Comparison of ENCODE assay signal across 28 cellular contexts in genomic region chr12:93968928-93969327, GRCh38.
"Had no signal": no experiment of that assay in that cellular context is flagged by ENCODE, and none has a peak within 500 bp of the region (broad histone marks: within the 10 kb centered on the region; RNA-seq: fewer than 3 reads in every experiment).

No MANE protein-coding gene starts in this region.

- H3K27me3 ChIP-seq: brain microvascular endothelial cell, gastroesophageal sphincter, neural progenitor cell, right atrium auricular region, transverse colon had no signal

- H3K36me3 ChIP-seq: brain microvascular endothelial cell, gastroesophageal sphincter, neural progenitor cell, right atrium auricular region, transverse colon, WERI-Rb-1 had no signal

- H3K4me1 ChIP-seq: gastroesophageal sphincter, parathyroid adenoma, transverse colon had no signal

- H3K9me3 Mint-ChIP-seq: activated CD4-positive, alpha-beta memory T cell treated with anti-CD3 and anti-CD28 coated beads for 36 hours; activated T-helper 1 cell treated with anti-CD3 and anti-CD28 coated beads, Interleukin-12 subunit alpha, Interleukin-12 subunit beta, Interleukin-2, Interleukin-4 antibody, amounts not matched to agents 30 ng/mL and 10 ng/mL and 1 ng/mL, durations not matched to agents 14 hours and 24 hours and 36 hours; memory B cell; T-helper 2 cell treated with Interferon-gamma antibody and Interleukin-4, amounts not matched to agents 5 μg/mL and 100 μg/mL, for 36 hours had no signal

- H3K9ac ChIP-seq: neural progenitor cell, parathyroid adenoma had no signal

- ATAC-seq: gastroesophageal sphincter; left colon; naive thymus-derived CD8-positive, alpha-beta T cell; psoas muscle had no signal

- H3K4me3 ChIP-seq: gastroesophageal sphincter, neural progenitor cell, psoas muscle, right atrium auricular region, transverse colon had no signal

- H3K36me3 Mint-ChIP-seq: activated CD4-positive, alpha-beta memory T cell treated with anti-CD3 and anti-CD28 coated beads for 36 hours; activated naive CD4-positive, alpha-beta T cell treated with anti-CD3 and anti-CD28 coated beads, Interleukin-2, amount 10 ng/mL, durations not matched to agents 7 days and 5 days; activated naive CD8-positive, alpha-beta T cell treated with anti-CD3 and anti-CD28 coated beads, Interleukin-2, amount 10 ng/mL, durations not matched to agents 7 days and 5 days; memory B cell; neural progenitor cell had no signal

- H3K27ac ChIP-seq: brain microvascular endothelial cell, gastroesophageal sphincter, neural progenitor cell, parathyroid adenoma, psoas muscle, right atrium auricular region, transverse colon, WERI-Rb-1 had no signal

- H2AFZ ChIP-seq: neural progenitor cell, parathyroid adenoma had no signal

- H3K27ac Mint-ChIP-seq: activated CD4-positive, alpha-beta memory T cell treated with anti-CD3 and anti-CD28 coated beads for 36 hours; activated CD4-positive, alpha-beta T cell treated with anti-CD3 and anti-CD28 coated beads, Interleukin-2, amount 10 ng/mL, durations not matched to agents 24 days and 14 days; activated naive CD8-positive, alpha-beta T cell treated with anti-CD3 and anti-CD28 coated beads, Interleukin-2, amount 10 ng/mL, durations not matched to agents 7 days and 5 days; activated T-helper 1 cell treated with anti-CD3 and anti-CD28 coated beads, Interleukin-12 subunit alpha, Interleukin-12 subunit beta, Interleukin-2, Interleukin-4 antibody, amounts not matched to agents 30 ng/mL and 10 ng/mL and 1 ng/mL, durations not matched to agents 14 hours and 24 hours and 36 hours; memory B cell; neural progenitor cell; T-helper 2 cell treated with Interferon-gamma antibody and Interleukin-4, amounts not matched to agents 5 μg/mL and 100 μg/mL, for 36 hours had no signal

- DNase-seq: activated CD4-positive, alpha-beta memory T cell treated with anti-CD3 and anti-CD28 coated beads for 36 hours; activated CD4-positive, alpha-beta T cell treated with anti-CD3 and anti-CD28 coated beads, Interleukin-2, amount 10 ng/mL, durations not matched to agents 24 days and 14 days; activated CD4-positive, CD25-positive, alpha-beta regulatory T cell treated with anti-CD3 and anti-CD28 coated beads, Interleukin-2, amount 50 U/mL, for 72 hours; activated CD8-positive, alpha-beta memory T cell treated with anti-CD3 and anti-CD28 coated beads, Interleukin-2, amount 50 U/mL, for 4 hours; activated effector memory CD4-positive, alpha-beta T cell treated with anti-CD3 and anti-CD28 coated beads, Interleukin-2, amount 50 U/mL, for 16 hours; activated naive CD4-positive, alpha-beta T cell treated with anti-CD3 and anti-CD28 coated beads, Interleukin-2, amount 10 ng/mL, durations not matched to agents 7 days and 5 days; activated naive CD8-positive, alpha-beta T cell treated with anti-CD3 and anti-CD28 coated beads, Interleukin-2, amount 10 ng/mL, durations not matched to agents 7 days and 5 days; activated T-cell treated with anti-CD3 and anti-CD28 coated beads, Interleukin-2, amount 50 U/mL, for 1 hour; brain microvascular endothelial cell; caudate nucleus; cortex of kidney; hippocampal formation; left colon; naive thymus-derived CD8-positive, alpha-beta T cell; occipital lobe; psoas muscle; stimulated activated CD4-positive, alpha-beta T cell treated with anti-CD3 and anti-CD28 coated beads, Interleukin-15, amount 100 ng/mL, for 24 hours; stimulated activated CD4-positive, alpha-beta T cell treated with anti-CD3 and anti-CD28 coated beads, Interleukin-2, amount 100 ng/mL, for 24 hours; stimulated activated naive CD4-positive, alpha-beta T cell; transverse colon; WERI-Rb-1 had no signal

- H3K4me3 Mint-ChIP-seq: activated CD4-positive, alpha-beta memory T cell treated with anti-CD3 and anti-CD28 coated beads for 36 hours; activated CD4-positive, alpha-beta T cell treated with anti-CD3 and anti-CD28 coated beads, Interleukin-2, amount 10 ng/mL, durations not matched to agents 24 days and 14 days; activated naive CD4-positive, alpha-beta T cell treated with anti-CD3 and anti-CD28 coated beads, Interleukin-2, amount 10 ng/mL, durations not matched to agents 7 days and 5 days; activated naive CD8-positive, alpha-beta T cell treated with anti-CD3 and anti-CD28 coated beads, Interleukin-2, amount 10 ng/mL, durations not matched to agents 7 days and 5 days; activated T-helper 1 cell treated with anti-CD3 and anti-CD28 coated beads, Interleukin-12 subunit alpha, Interleukin-12 subunit beta, Interleukin-2, Interleukin-4 antibody, amounts not matched to agents 30 ng/mL and 10 ng/mL and 1 ng/mL, durations not matched to agents 14 hours and 24 hours and 36 hours; memory B cell; naive thymus-derived CD8-positive, alpha-beta T cell; neural progenitor cell; T-helper 2 cell treated with Interferon-gamma antibody and Interleukin-4, amounts not matched to agents 5 μg/mL and 100 μg/mL, for 36 hours had no signal

- H3K4me1 Mint-ChIP-seq: memory B cell had no signal

- H3K4me2 ChIP-seq: neural progenitor cell had no signal

- H3K79me2 ChIP-seq: parathyroid adenoma had no signal

- H3K9me3 ChIP-seq: gastroesophageal sphincter, psoas muscle, right atrium auricular region, transverse colon had no signal
